Comparison of ENCODE assay signal across 10 cellular contexts in genomic region chr10:49463605-49464004, GRCh38.
"Had no signal": no experiment of that assay in that cellular context is flagged by ENCODE, and none has a peak within 500 bp of the region (broad histone marks: within the 10 kb centered on the region; RNA-seq: fewer than 3 reads in every experiment).

No MANE protein-coding gene starts in this region.

- H3K9ac ChIP-seq: KMS-11 had no signal

- H2AFZ ChIP-seq: GM23338 had no signal

- ATAC-seq: GM23338 had no signal

- DNase-seq: H9, HCEC 1CT, HFFc6, IMR-90, KBM-7 had no signal

- H3K4me3 ChIP-seq: GM23338 had no signal

- H3K27ac ChIP-seq: HL-60, KMS-11 had no signal

- FAIRE-seq: H1, H54 had no signal

- H3K4me2 ChIP-seq: GM23338, KMS-11 had no signal
